ENCODE assay signal across 1 cellular context in genomic region chr14:37697489-37698121, GRCh38.
TF ChIP-seq lines count a peak whose summit lies in the region.

No MANE protein-coding gene starts in this region.

TF ChIP-seq in IMR-90, 13 proteins besides CTCF, POLR2A, EP300 and RAD21:
- TF ChIP-seq MXI1 (IDR thresholded peaks at IDR 0.05; ENCODE audit: borderline replicate concordance, low read depth, low read length) (no peak), SMC3 (IDR thresholded peaks at IDR 0.05; ENCODE audit: low read depth, low read length) (no peak), NFE2L2 (IDR thresholded peaks at IDR 0.05; ENCODE audit: low read depth, low read length) (no peak), CHD1 (IDR thresholded peaks at IDR 0.05; ENCODE audit: low read depth, low read length) (no peak), RFX5 (IDR thresholded peaks at IDR 0.05; ENCODE audit: low read depth, low read length) (no peak), BHLHE40 (IDR thresholded peaks at IDR 0.05; ENCODE audit: low read depth, low read length) (no peak), CEBPB (IDR thresholded peaks at IDR 0.05; ENCODE audit: low read depth, low read length) (no peak), FOS (IDR thresholded peaks at IDR 0.05; ENCODE audit: low read depth, low read length) (no peak), MAFK (IDR thresholded peaks at IDR 0.05; ENCODE audit: low read depth, low read length) (no peak), RCOR1 (IDR thresholded peaks at IDR 0.05; ENCODE audit: insufficient replicate concordance, low read length) (no peak), MAZ (IDR thresholded peaks at IDR 0.05; ENCODE audit: borderline replicate concordance, low read depth, low read length) (no peak)
- TF ChIP-seq, protein P1, sequence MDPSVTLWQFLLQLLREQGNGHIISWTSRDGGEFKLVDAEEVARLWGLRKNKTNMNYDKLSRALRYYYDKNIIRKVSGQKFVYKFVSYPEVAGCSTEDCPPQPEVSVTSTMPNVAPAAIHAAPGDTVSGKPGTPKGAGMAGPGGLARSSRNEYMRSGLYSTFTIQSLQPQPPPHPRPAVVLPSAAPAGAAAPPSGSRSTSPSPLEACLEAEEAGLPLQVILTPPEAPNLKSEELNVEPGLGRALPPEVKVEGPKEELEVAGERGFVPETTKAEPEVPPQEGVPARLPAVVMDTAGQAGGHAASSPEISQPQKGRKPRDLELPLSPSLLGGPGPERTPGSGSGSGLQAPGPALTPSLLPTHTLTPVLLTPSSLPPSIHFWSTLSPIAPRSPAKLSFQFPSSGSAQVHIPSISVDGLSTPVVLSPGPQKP (IDR thresholded peaks at IDR 0.05; ENCODE audit: borderline replicate concordance, low read depth, low read length), result no peak
- TF ChIP-seq, protein P2, sequence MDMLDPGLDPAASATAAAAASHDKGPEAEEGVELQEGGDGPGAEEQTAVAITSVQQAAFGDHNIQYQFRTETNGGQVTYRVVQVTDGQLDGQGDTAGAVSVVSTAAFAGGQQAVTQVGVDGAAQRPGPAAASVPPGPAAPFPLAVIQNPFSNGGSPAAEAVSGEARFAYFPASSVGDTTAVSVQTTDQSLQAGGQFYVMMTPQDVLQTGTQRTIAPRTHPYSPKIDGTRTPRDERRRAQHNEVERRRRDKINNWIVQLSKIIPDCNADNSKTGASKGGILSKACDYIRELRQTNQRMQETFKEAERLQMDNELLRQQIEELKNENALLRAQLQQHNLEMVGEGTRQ (IDR thresholded peaks at IDR 0.05; ENCODE audit: low read depth, low read length), result no peak
TF ChIP-seq in IMR-90: peak in this region for 0.
